Comparison of ENCODE assay signal across 21 cellular contexts in the genomic region with DNA sequence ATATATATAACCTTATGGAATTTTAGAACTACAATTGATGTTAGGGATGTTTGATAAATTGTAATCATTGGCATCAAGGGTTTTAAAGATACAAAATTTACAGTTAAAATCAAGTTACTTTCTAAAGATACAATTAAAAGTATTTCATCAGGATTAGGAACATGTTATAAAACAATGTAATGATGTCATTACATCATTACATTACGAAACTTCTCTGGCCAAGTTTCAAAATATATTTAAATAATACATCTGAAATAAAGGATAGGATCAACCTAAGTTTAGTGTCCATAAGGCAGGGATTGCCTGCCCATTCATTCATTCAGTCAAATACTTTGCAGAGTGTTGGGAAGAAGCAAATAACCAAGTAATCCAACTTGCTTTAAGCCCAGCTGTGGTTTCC.
DNase-seq lines count a peak whose midpoint lies in the region; TF ChIP-seq lines count a peak whose summit lies in the region.
"Had no signal": no experiment of that assay in that cellular context is flagged by ENCODE, and none has a peak within 500 bp of the region (broad histone marks: within the 10 kb centered on the region; RNA-seq: fewer than 3 reads in every experiment).

No MANE protein-coding gene starts in this region.

- POLR2A ChIA-PET in RWPE1 (lab: Yijun Ruan, JAX; ENCODE audit: low non-redundant PET) = no interaction called here

- no peak overlapping the region for H4K91ac ChIP-seq in mesenchymal stem cell (ENCODE audit: low read length)

- no CpG with 5 or more reads among the region's 1 CpG for WGBS in mesenchymal stem cell

- peak overlapping the region; percentile 5 for H2BK120ac ChIP-seq in mesenchymal stem cell (ENCODE audit: low read depth, low read length)

- DNase-seq in AG10803 (ENCODE audit: low read depth) = peak; percentile 34
- peak; percentile 64 for DNase-seq in adipocyte (ENCODE audit: low read depth)
- DNase-seq in fibroblast of mammary gland (ENCODE audit: low read depth) = peak; percentile 54
- DNase-seq in mesenchymal stem cell = no peak
- DNase-seq in RWPE1 (ENCODE audit: low spot score) = no peak
- no peak for DNase-seq in H4 (ENCODE audit: low spot score)
- DNase-seq in cortex of kidney (lab: John Stamatoyannopoulos, UW) = no peak
- DNase-seq: CD4-positive, alpha-beta T cell; H7; Kasumi-1; MV-4-11; NCI-H1105 treated with DMSO at 0.1 percent for 48 hours; NCI-H146; NCI-H1930; NCI-H2107; NCI-H446 treated with DMSO at 0.1 percent for 48 hours; NCI-H526 treated with DMSO at 0.1 percent for 48 hours; RPMI8226; SHP77 had no signal

- H3K27me3 ChIP-seq in adipocyte (replicated peaks; ENCODE audit: control insufficient read depth, insufficient read depth, low read length) = no peaks in the 10 kb centered on the region
- no peaks in the 10 kb centered on the region for H3K27me3 ChIP-seq in mesenchymal stem cell (ENCODE audit: control insufficient read depth in 1 of 2, insufficient read depth in 1 of 2, low read length in 2 of 2)
- H3K27me3 ChIP-seq: BLaER1 treated with 17β-estradiol and CSF1 and Interleukin-3, amounts not matched to agents 10 nM and 100 nM had no signal

- H3K4me3 ChIP-seq in AG10803 (ENCODE audit: low read length) (no peak overlapping the region), adipocyte (ENCODE audit: low read length) (no peak overlapping the region), fibroblast of mammary gland (ENCODE audit: control insufficient read depth, low read depth, low read length) (no peak overlapping the region), mesenchymal stem cell (ENCODE audit: insufficient read depth in 1 of 2, low read depth in 1 of 2, low read length in 2 of 2) (no peak overlapping the region)
- H3K4me3 ChIP-seq: BLaER1 treated with 17β-estradiol and CSF1 and Interleukin-3, amounts not matched to agents 10 nM and 100 nM; K562 had no signal

- no peaks in the 10 kb centered on the region for H3K4me1 ChIP-seq in adipocyte (ENCODE audit: control insufficient read depth, insufficient read depth, low read length)
- H3K4me1 ChIP-seq in mesenchymal stem cell (ENCODE audit: control insufficient read depth, insufficient read depth, low read depth, low read length) = peaks cover 2% of the 10 kb centered on the region
- H3K4me1 ChIP-seq: BLaER1 treated with 17β-estradiol and CSF1 and Interleukin-3, amounts not matched to agents 10 nM and 100 nM had no signal

- H2AK5ac ChIP-seq in mesenchymal stem cell (ENCODE audit: low read length, severe bottlenecking) = no peak overlapping the region

- H3K4me2 ChIP-seq in mesenchymal stem cell (ENCODE audit: low read length, poor library complexity, severe bottlenecking) = no peak overlapping the region
- H3K4me2 ChIP-seq: BLaER1 treated with 17β-estradiol and CSF1 and Interleukin-3, amounts not matched to agents 10 nM and 100 nM had no signal

- H3K14ac ChIP-seq in mesenchymal stem cell (ENCODE audit: low read length in 2 of 2) = no peak overlapping the region

- H2BK15ac ChIP-seq in mesenchymal stem cell (ENCODE audit: low read depth, poor library complexity, severe bottlenecking) = no peak overlapping the region

- TF ChIP-seq CTCF in AG10803 (conservative IDR thresholded peaks at IDR 0.05; ENCODE audit: low read length) = no peak
- no peak for TF ChIP-seq CTCF in fibroblast of mammary gland (conservative IDR thresholded peaks at IDR 0.05; ENCODE audit: control insufficient read depth, insufficient read depth, low read depth, low read length)
- TF ChIP-seq CTCF in RWPE1 (conservative IDR thresholded peaks at IDR 0.05; ENCODE audit: low read depth) = no peak

- H2BK12ac ChIP-seq in mesenchymal stem cell (ENCODE audit: low read length in 2 of 2) = no peak overlapping the region

- H3K9ac ChIP-seq in adipocyte (ENCODE audit: low read length) (no peak overlapping the region), mesenchymal stem cell (ENCODE audit: low read length) (no peak overlapping the region)
- H3K9ac ChIP-seq: BLaER1 treated with 17β-estradiol and CSF1 and Interleukin-3, amounts not matched to agents 10 nM and 100 nM had no signal

- no peak overlapping the region for H3K4ac ChIP-seq in mesenchymal stem cell (ENCODE audit: low read depth in 1 of 2, low read length in 2 of 2)

- H3K23ac ChIP-seq in mesenchymal stem cell (ENCODE audit: low read length in 2 of 2) = no peak overlapping the region

- peaks cover 22% of the 10 kb centered on the region for H3K79me1 ChIP-seq in mesenchymal stem cell (replicated peaks; ENCODE audit: low read length, poor library complexity, severe bottlenecking)

- CTCF ChIA-PET in RWPE1 (lab: Yijun Ruan, JAX) = no interaction called here

- H2BK5ac ChIP-seq in mesenchymal stem cell (ENCODE audit: low read depth, low read length, poor library complexity, severe bottlenecking) = no peak overlapping the region

- H3K18ac ChIP-seq in mesenchymal stem cell (ENCODE audit: low read depth in 1 of 2, low read length in 2 of 2) = no peak overlapping the region

- H3K27ac ChIP-seq in mesenchymal stem cell (ENCODE audit: low read length, poor library complexity, severe bottlenecking) = no peak overlapping the region
- H3K27ac ChIP-seq in RWPE1 = no peak overlapping the region
- H3K27ac ChIP-seq: BLaER1 treated with 17β-estradiol and CSF1 and Interleukin-3, amounts not matched to agents 10 nM and 100 nM had no signal

- H3K36me3 ChIP-seq in adipocyte (ENCODE audit: control insufficient read depth, insufficient read depth, low read length, severe bottlenecking) = peaks cover 3% of the 10 kb centered on the region
- no peaks in the 10 kb centered on the region for H3K36me3 ChIP-seq in mesenchymal stem cell (ENCODE audit: control insufficient read depth in 1 of 2, insufficient read depth in 2 of 2, low read depth in 1 of 2, low read length in 2 of 2)

- H3K9me3 ChIP-seq in adipocyte (ENCODE audit: control insufficient read depth, low read length) (peaks cover 16% of the 10 kb centered on the region), mesenchymal stem cell (ENCODE audit: control insufficient read depth, low read length) (peaks cover 10% of the 10 kb centered on the region)

- H2AFZ ChIP-seq in mesenchymal stem cell (ENCODE audit: low read depth, low read length) = no peak overlapping the region

- H4K8ac ChIP-seq in mesenchymal stem cell (ENCODE audit: low read length) = no peak overlapping the region

Comparison
In these comparisons a context has a peak if more than half of its experiments do, and no peak if none do; other contexts are left out.
1. DNase-seq: peak in AG10803 (single experiment), adipocyte (single experiment) and fibroblast of mammary gland (single experiment); none in mesenchymal stem cell (single experiment), RWPE1 (single experiment), H4 (single experiment) and cortex of kidney (single experiment).